Comparison of ENCODE assay signal across 26 cellular contexts in genomic region chr3:69207036-69207435, GRCh38.
DNase-seq lines count a peak whose midpoint lies in the region; ATAC-seq and TF ChIP-seq lines count a peak whose summit lies in the region.
"Had no signal": no experiment of that assay in that cellular context is flagged by ENCODE, and none has a peak within 500 bp of the region (broad histone marks: within the 10 kb centered on the region; RNA-seq: fewer than 3 reads in every experiment).

No MANE protein-coding gene starts in this region.

- CTCF ChIA-PET in activated CD4-positive, alpha-beta T cell treated with anti-CD3 and anti-CD28 coated beads, Interleukin-2, amount 10 ng/mL, durations not matched to agents 7 days and 5 days (lab: Charles Lee) = interaction anchor here (0.5 to 1.3 kb wide), 5 partner anchors 9 to 99 kb away, joined by 3 to 6 read pairs (median 3); no protein-coding TSS in a partner anchor
- CTCF ChIA-PET in activated CD4-positive, alpha-beta T cell treated with anti-CD3 and anti-CD28 coated beads for 36 hours (lab: Charles Lee) = interaction anchor here (0.6 to 1.6 kb wide), 5 partner anchors 8 to 1277 kb away, joined by 3 to 8 read pairs (median 3); no protein-coding TSS in a partner anchor

- POLR2A ChIA-PET in activated CD4-positive, alpha-beta T cell treated with anti-CD3 and anti-CD28 coated beads, Interleukin-2, amount 10 ng/mL, durations not matched to agents 7 days and 5 days (lab: Charles Lee) = no interaction called here
- POLR2A ChIA-PET in activated CD4-positive, alpha-beta T cell treated with anti-CD3 and anti-CD28 coated beads for 36 hours (lab: Charles Lee) = interaction anchor here (1.4 kb wide), 1 partner anchor 9 kb away, joined by 3 read pairs; no protein-coding TSS in a partner anchor

- no peak for DNase-seq in activated CD4-positive, alpha-beta T cell treated with anti-CD3 and anti-CD28 coated beads, Interleukin-2, amount 10 ng/mL, durations not matched to agents 7 days and 5 days
- DNase-seq in activated CD4-positive, alpha-beta T cell treated with anti-CD3 and anti-CD28 coated beads for 36 hours = no peak
- DNase-seq in natural killer cell treated with Interleukin-12 subunit alpha and Interleukin-12 subunit beta and Interleukin-15 and Interleukin-18, amount 100 ng/mL, for 72 hours (ENCODE audit: low spot score) = no peak
- DNase-seq in natural killer cell (no peak), foreskin fibroblast (no peak), HT-29 (ENCODE audit: low spot score) (no peak)
- DNase-seq: 8988T, ACHN, BE2C, DMS153, DND-41, Karpas-422, NCI-H1092, NCI-H1417 treated with DMSO at 0.1 percent for 48 hours, NCI-H187, NCI-H2081 treated with DMSO at 0.1 percent for 48 hours, NCI-H2171, NCI-H226, NCI-H510A, NCI-H69, OCI-M1, Peyer's patch, SIG-M5 had no signal

- no peak overlapping the region for H3K4me3 ChIP-seq in foreskin fibroblast (ENCODE audit: low read depth in 1 of 2, low read length in 2 of 2)
- H3K4me3 ChIP-seq: Peyer's patch had no signal

- H3K4me3 Mint-ChIP-seq in activated CD4-positive, alpha-beta T cell treated with anti-CD3 and anti-CD28 coated beads, Interleukin-2, amount 10 ng/mL, durations not matched to agents 7 days and 5 days = no peak overlapping the region
- no peak overlapping the region for H3K4me3 Mint-ChIP-seq in activated CD4-positive, alpha-beta T cell treated with anti-CD3 and anti-CD28 coated beads for 36 hours
- peak overlapping the region; percentile 74 for H3K4me3 Mint-ChIP-seq in natural killer cell treated with Interleukin-12 subunit alpha and Interleukin-12 subunit beta and Interleukin-15 and Interleukin-18, amount 100 ng/mL, for 72 hours
- no peak overlapping the region for H3K4me3 Mint-ChIP-seq in natural killer cell
- peak overlapping the region; percentile 79 for H3K4me3 Mint-ChIP-seq in activated T-helper 17 cell treated with anti-CD3 and anti-CD28 coated beads, Interleukin-2, amount 50 U/mL, for 72 hours
- H3K4me3 Mint-ChIP-seq: CD14-positive monocyte had no signal

- no peak for ATAC-seq in activated CD4-positive, alpha-beta T cell treated with anti-CD3 and anti-CD28 coated beads for 36 hours
- peak in 1 of 2 donors; percentile 41 for ATAC-seq in natural killer cell treated with Interleukin-12 subunit alpha and Interleukin-12 subunit beta and Interleukin-15 and Interleukin-18, amount 100 ng/mL, for 72 hours
- ATAC-seq in natural killer cell = no peak
- ATAC-seq in activated T-helper 17 cell treated with anti-CD3 and anti-CD28 coated beads, Interleukin-2, amount 50 U/mL, for 72 hours (replicated peaks) = no peak
- ATAC-seq: HepG2 had no signal

- peaks cover 56% of the 10 kb centered on the region for H3K4me1 Mint-ChIP-seq in activated CD4-positive, alpha-beta T cell treated with anti-CD3 and anti-CD28 coated beads, Interleukin-2, amount 10 ng/mL, durations not matched to agents 7 days and 5 days
- H3K4me1 Mint-ChIP-seq in activated CD4-positive, alpha-beta T cell treated with anti-CD3 and anti-CD28 coated beads for 36 hours = peaks cover 54% of the 10 kb centered on the region
- H3K4me1 Mint-ChIP-seq in natural killer cell treated with Interleukin-12 subunit alpha and Interleukin-12 subunit beta and Interleukin-15 and Interleukin-18, amount 100 ng/mL, for 72 hours (ENCODE audit: low read depth in 2 of 2) = peaks cover 63 to 80% of the 10 kb centered on the region in 2 donors
- H3K4me1 Mint-ChIP-seq in natural killer cell = no peaks in the 10 kb centered on the region
- peaks cover 30% of the 10 kb centered on the region for H3K4me1 Mint-ChIP-seq in activated T-helper 17 cell treated with anti-CD3 and anti-CD28 coated beads, Interleukin-2, amount 50 U/mL, for 72 hours

- TF ChIP-seq CTCF in natural killer cell (IDR thresholded peaks at IDR 0.05) (no peak), foreskin fibroblast (IDR thresholded peaks at IDR 0.05; ENCODE audit: low read depth, low read length) (no peak)

- H3K27ac Mint-ChIP-seq in activated CD4-positive, alpha-beta T cell treated with anti-CD3 and anti-CD28 coated beads, Interleukin-2, amount 10 ng/mL, durations not matched to agents 7 days and 5 days = peak overlapping the region; percentile 25
- no peak overlapping the region for H3K27ac Mint-ChIP-seq in activated CD4-positive, alpha-beta T cell treated with anti-CD3 and anti-CD28 coated beads for 36 hours
- H3K27ac Mint-ChIP-seq in natural killer cell treated with Interleukin-12 subunit alpha and Interleukin-12 subunit beta and Interleukin-15 and Interleukin-18, amount 100 ng/mL, for 72 hours = peak overlapping the region; percentile 98 to 100
- H3K27ac Mint-ChIP-seq in natural killer cell = no peak overlapping the region
- peak overlapping the region; percentile 89 for H3K27ac Mint-ChIP-seq in activated T-helper 17 cell treated with anti-CD3 and anti-CD28 coated beads, Interleukin-2, amount 50 U/mL, for 72 hours

- intact Hi-C loops in activated CD4-positive, alpha-beta T cell treated with anti-CD3 and anti-CD28 coated beads for 36 hours (cut with DNase I, micrococcal nuclease) = loop anchor here in 1 of 2 experiments (10.0 kb wide), 1 partner anchor 1858 kb away; no protein-coding TSS in a partner anchor
- intact Hi-C loops in natural killer cell (cut with micrococcal nuclease) = no loop called here

- peaks cover 3% of the 10 kb centered on the region for H3K9me3 Mint-ChIP-seq in activated CD4-positive, alpha-beta T cell treated with anti-CD3 and anti-CD28 coated beads, Interleukin-2, amount 10 ng/mL, durations not matched to agents 7 days and 5 days
- H3K9me3 Mint-ChIP-seq in activated CD4-positive, alpha-beta T cell treated with anti-CD3 and anti-CD28 coated beads for 36 hours (ENCODE audit: low read depth) = no peaks in the 10 kb centered on the region
- no peaks in the 10 kb centered on the region for H3K9me3 Mint-ChIP-seq in natural killer cell treated with Interleukin-12 subunit alpha and Interleukin-12 subunit beta and Interleukin-15 and Interleukin-18, amount 100 ng/mL, for 72 hours
- no peaks in the 10 kb centered on the region for H3K9me3 Mint-ChIP-seq in natural killer cell
- H3K9me3 Mint-ChIP-seq in activated T-helper 17 cell treated with anti-CD3 and anti-CD28 coated beads, Interleukin-2, amount 50 U/mL, for 72 hours = no peaks in the 10 kb centered on the region

- no peaks in the 10 kb centered on the region for H3K27me3 Mint-ChIP-seq in activated CD4-positive, alpha-beta T cell treated with anti-CD3 and anti-CD28 coated beads, Interleukin-2, amount 10 ng/mL, durations not matched to agents 7 days and 5 days
- peaks cover 3% of the 10 kb centered on the region for H3K27me3 Mint-ChIP-seq in activated CD4-positive, alpha-beta T cell treated with anti-CD3 and anti-CD28 coated beads for 36 hours
- no peaks in the 10 kb centered on the region for H3K27me3 Mint-ChIP-seq in natural killer cell treated with Interleukin-12 subunit alpha and Interleukin-12 subunit beta and Interleukin-15 and Interleukin-18, amount 100 ng/mL, for 72 hours
- no peaks in the 10 kb centered on the region for H3K27me3 Mint-ChIP-seq in natural killer cell (ENCODE audit: low read depth in 2 of 2)
- H3K27me3 Mint-ChIP-seq in activated T-helper 17 cell treated with anti-CD3 and anti-CD28 coated beads, Interleukin-2, amount 50 U/mL, for 72 hours = no peaks in the 10 kb centered on the region

- H3K36me3 Mint-ChIP-seq in activated CD4-positive, alpha-beta T cell treated with anti-CD3 and anti-CD28 coated beads, Interleukin-2, amount 10 ng/mL, durations not matched to agents 7 days and 5 days (ENCODE audit: low read depth) = peaks cover 7% of the 10 kb centered on the region
- H3K36me3 Mint-ChIP-seq in activated CD4-positive, alpha-beta T cell treated with anti-CD3 and anti-CD28 coated beads for 36 hours (ENCODE audit: low read depth) = peaks cover 2% of the 10 kb centered on the region
- H3K36me3 Mint-ChIP-seq in natural killer cell treated with Interleukin-12 subunit alpha and Interleukin-12 subunit beta and Interleukin-15 and Interleukin-18, amount 100 ng/mL, for 72 hours = peaks cover 4% of the 10 kb centered on the region
- H3K36me3 Mint-ChIP-seq in natural killer cell = no peaks in the 10 kb centered on the region
- H3K36me3 Mint-ChIP-seq in activated T-helper 17 cell treated with anti-CD3 and anti-CD28 coated beads, Interleukin-2, amount 50 U/mL, for 72 hours (ENCODE audit: low read depth) = peaks cover 5% of the 10 kb centered on the region

Comparison
In these comparisons a context has a peak if more than half of its experiments do, and no peak if none do; other contexts are left out.
1. H3K27ac Mint-ChIP-seq: peak in activated CD4-positive, alpha-beta T cell treated with anti-CD3 and anti-CD28 coated beads, Interleukin-2, amount 10 ng/mL, durations not matched to agents 7 days and 5 days (single experiment), natural killer cell treated with Interleukin-12 subunit alpha and Interleukin-12 subunit beta and Interleukin-15 and Interleukin-18, amount 100 ng/mL, for 72 hours (2 of 2) and activated T-helper 17 cell treated with anti-CD3 and anti-CD28 coated beads, Interleukin-2, amount 50 U/mL, for 72 hours (single experiment); none in activated CD4-positive, alpha-beta T cell treated with anti-CD3 and anti-CD28 coated beads for 36 hours (single experiment) and natural killer cell (0 of 2).
2. H3K4me3 Mint-ChIP-seq: peak in natural killer cell treated with Interleukin-12 subunit alpha and Interleukin-12 subunit beta and Interleukin-15 and Interleukin-18, amount 100 ng/mL, for 72 hours (single experiment) and activated T-helper 17 cell treated with anti-CD3 and anti-CD28 coated beads, Interleukin-2, amount 50 U/mL, for 72 hours (single experiment); none in activated CD4-positive, alpha-beta T cell treated with anti-CD3 and anti-CD28 coated beads, Interleukin-2, amount 10 ng/mL, durations not matched to agents 7 days and 5 days (single experiment), activated CD4-positive, alpha-beta T cell treated with anti-CD3 and anti-CD28 coated beads for 36 hours (single experiment) and natural killer cell (single experiment).